ENCODE assay signal across 2 cellular contexts in genomic region chr5:108830705-108831276, GRCh38.
TF ChIP-seq lines count a peak whose summit lies in the region.

No MANE protein-coding gene starts in this region.

TF ChIP-seq in HEK293, 187 proteins besides CTCF, POLR2A, EP300 and RAD21 (continued from another document):
- TF ChIP-seq, protein P1, sequence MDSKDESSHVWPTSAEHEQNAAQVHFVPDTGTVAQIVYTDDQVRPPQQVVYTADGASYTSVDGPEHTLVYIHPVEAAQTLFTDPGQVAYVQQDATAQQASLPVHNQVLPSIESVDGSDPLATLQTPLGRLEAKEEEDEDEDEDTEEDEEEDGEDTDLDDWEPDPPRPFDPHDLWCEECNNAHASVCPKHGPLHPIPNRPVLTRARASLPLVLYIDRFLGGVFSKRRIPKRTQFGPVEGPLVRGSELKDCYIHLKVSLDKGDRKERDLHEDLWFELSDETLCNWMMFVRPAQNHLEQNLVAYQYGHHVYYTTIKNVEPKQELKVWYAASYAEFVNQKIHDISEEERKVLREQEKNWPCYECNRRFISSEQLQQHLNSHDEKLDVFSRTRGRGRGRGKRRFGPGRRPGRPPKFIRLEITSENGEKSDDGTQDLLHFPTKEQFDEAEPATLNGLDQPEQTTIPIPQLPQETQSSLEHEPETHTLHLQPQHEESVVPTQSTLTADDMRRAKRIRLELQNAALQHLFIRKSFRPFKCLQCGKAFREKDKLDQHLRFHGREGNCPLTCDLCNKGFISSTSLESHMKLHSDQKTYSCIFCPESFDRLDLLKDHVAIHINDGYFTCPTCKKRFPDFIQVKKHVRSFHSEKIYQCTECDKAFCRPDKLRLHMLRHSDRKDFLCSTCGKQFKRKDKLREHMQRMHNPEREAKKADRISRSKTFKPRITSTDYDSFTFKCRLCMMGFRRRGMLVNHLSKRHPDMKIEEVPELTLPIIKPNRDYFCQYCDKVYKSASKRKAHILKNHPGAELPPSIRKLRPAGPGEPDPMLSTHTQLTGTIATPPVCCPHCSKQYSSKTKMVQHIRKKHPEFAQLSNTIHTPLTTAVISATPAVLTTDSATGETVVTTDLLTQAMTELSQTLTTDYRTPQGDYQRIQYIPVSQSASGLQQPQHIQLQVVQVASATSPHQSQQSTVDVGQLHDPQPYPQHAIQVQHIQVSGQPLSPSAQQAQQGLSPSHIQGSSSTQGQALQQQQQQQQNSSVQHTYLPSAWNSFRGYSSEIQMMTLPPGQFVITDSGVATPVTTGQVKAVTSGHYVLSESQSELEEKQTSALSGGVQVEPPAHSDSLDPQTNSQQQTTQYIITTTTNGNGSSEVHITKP (tag by site-specific recombination; IDR thresholded peaks at IDR 0.05), result peak; percentile 38; the same call in 1 of the 2 replicates
- TF ChIP-seq, protein P2, sequence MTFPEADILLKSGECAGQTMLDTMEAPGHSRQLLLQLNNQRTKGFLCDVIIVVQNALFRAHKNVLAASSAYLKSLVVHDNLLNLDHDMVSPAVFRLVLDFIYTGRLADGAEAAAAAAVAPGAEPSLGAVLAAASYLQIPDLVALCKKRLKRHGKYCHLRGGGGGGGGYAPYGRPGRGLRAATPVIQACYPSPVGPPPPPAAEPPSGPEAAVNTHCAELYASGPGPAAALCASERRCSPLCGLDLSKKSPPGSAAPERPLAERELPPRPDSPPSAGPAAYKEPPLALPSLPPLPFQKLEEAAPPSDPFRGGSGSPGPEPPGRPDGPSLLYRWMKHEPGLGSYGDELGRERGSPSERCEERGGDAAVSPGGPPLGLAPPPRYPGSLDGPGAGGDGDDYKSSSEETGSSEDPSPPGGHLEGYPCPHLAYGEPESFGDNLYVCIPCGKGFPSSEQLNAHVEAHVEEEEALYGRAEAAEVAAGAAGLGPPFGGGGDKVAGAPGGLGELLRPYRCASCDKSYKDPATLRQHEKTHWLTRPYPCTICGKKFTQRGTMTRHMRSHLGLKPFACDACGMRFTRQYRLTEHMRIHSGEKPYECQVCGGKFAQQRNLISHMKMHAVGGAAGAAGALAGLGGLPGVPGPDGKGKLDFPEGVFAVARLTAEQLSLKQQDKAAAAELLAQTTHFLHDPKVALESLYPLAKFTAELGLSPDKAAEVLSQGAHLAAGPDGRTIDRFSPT (tag by site-specific recombination; IDR thresholded peaks at IDR 0.05), result no peak

TF ChIP-seq in GM12878, 131 proteins besides CTCF, POLR2A, EP300 and RAD21 (continued from another document):
- TF ChIP-seq, protein P3, sequence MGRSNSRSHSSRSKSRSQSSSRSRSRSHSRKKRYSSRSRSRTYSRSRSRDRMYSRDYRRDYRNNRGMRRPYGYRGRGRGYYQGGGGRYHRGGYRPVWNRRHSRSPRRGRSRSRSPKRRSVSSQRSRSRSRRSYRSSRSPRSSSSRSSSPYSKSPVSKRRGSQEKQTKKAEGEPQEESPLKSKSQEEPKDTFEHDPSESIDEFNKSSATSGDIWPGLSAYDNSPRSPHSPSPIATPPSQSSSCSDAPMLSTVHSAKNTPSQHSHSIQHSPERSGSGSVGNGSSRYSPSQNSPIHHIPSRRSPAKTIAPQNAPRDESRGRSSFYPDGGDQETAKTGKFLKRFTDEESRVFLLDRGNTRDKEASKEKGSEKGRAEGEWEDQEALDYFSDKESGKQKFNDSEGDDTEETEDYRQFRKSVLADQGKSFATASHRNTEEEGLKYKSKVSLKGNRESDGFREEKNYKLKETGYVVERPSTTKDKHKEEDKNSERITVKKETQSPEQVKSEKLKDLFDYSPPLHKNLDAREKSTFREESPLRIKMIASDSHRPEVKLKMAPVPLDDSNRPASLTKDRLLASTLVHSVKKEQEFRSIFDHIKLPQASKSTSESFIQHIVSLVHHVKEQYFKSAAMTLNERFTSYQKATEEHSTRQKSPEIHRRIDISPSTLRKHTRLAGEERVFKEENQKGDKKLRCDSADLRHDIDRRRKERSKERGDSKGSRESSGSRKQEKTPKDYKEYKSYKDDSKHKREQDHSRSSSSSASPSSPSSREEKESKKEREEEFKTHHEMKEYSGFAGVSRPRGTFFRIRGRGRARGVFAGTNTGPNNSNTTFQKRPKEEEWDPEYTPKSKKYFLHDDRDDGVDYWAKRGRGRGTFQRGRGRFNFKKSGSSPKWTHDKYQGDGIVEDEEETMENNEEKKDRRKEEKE (IDR thresholded peaks at IDR 0.05), result no peak
TF ChIP-seq in GM12878: peak in this region for 0.
